Comparison of ENCODE assay signal across 8 cellular contexts in the genomic region with DNA sequence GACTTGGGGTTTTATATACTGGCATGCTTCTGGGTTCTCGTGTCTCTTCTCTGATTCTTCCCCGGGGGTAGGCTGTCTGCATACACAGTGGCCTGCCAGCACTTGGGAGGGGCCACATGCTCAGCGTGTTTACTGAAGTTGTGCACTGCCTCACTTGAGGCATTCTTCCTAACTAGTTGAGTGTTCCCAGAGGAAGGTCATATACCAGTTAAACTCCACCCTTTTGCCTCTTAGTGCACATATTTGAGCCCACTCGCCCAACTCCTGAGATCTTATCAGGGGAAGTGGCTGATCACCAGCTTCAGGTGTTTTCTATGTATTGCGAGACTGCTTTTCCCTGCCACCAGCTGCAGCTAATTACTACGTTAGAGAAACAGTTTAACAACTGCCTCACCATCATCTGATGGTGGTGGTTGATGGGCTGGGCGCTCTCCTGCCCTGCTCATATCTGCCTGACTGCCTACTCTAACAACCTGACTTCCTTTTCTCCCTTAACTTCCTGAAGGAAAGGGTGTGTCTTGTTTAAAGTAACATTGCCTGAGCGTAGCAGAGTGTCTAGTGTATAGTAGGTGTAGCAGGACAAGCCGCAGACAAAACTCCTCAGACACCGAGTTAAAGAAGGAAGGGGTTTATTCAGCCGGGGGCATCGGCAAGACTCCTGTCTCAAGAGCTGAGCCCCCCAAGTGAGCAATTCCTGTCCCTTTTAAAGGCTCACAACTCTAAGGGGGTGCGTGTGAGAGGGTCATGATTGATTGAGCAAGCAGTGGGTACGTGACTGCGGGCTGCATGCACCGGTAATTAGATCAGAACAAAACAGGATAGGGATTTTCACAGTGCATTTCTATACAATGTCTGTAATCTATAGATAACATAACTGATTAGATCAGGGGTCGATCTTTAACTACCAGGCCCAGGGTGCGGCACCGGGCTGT.
A peak's percentile ranks its signal among the peaks of the same experiment; 100 is the strongest.
DNase-seq lines count a peak whose midpoint lies in the region; ATAC-seq, FAIRE-seq and TF ChIP-seq lines count a peak whose summit lies in the region.

No MANE protein-coding gene starts in this region.

- H3K79me2 ChIP-seq in Loucy (ENCODE audit: insufficient read depth, low read length) = no peaks in the 10 kb centered on the region
- H3K79me2 ChIP-seq in PC-3 (ENCODE audit: low read length) = no peaks in the 10 kb centered on the region

- POLR2A ChIA-PET in PC-3 (lab: Charles Lee; ENCODE audit: unreplicated experiment) = no interaction called here

- H3K4me3 ChIP-seq in Loucy (ENCODE audit: low read length, poor library complexity, severe bottlenecking) (peak overlapping the region; percentile 72), PC-3 (ENCODE audit: low read length) (no peak overlapping the region)

- H3K27me3 Mint-ChIP-seq in Calu3 (ENCODE audit: unreplicated experiment) (no peaks in the 10 kb centered on the region), natural killer cell (ENCODE audit: low read depth in 2 of 2) (peaks cover 10 to 22% of the 10 kb centered on the region in 2 donors)
- peaks cover 3% of the 10 kb centered on the region for H3K27me3 Mint-ChIP-seq in activated naive CD4-positive, alpha-beta T cell treated with anti-CD3 and anti-CD28 coated beads, Interleukin-2, amount 10 ng/mL, durations not matched to agents 7 days and 5 days

- peak overlapping the region; percentile 92 for H3K27ac Mint-ChIP-seq in Calu3 (ENCODE audit: unreplicated experiment)
- peak overlapping the region; percentile 79 for H3K27ac Mint-ChIP-seq in activated naive CD4-positive, alpha-beta T cell treated with anti-CD3 and anti-CD28 coated beads, Interleukin-2, amount 10 ng/mL, durations not matched to agents 7 days and 5 days
- peak overlapping the region in 1 of 2 donors; percentile 13 for H3K27ac Mint-ChIP-seq in natural killer cell

- no peaks in the 10 kb centered on the region for H3K9me2 ChIP-seq in Loucy (replicated peaks; ENCODE audit: low read depth, low read length)
- no peaks in the 10 kb centered on the region for H3K9me2 ChIP-seq in PC-3 (replicated peaks; ENCODE audit: low read length)

- BruUV-seq in Calu3 (replicated peaks; lab: Mats Ljungman, UMichigan) (no TSS peak), PC-3 (replicated peaks; lab: Mats Ljungman, UMichigan) (no TSS peak)

- H3K4me1 Mint-ChIP-seq in Calu3 (ENCODE audit: low read depth, unreplicated experiment) (peaks cover 70% of the 10 kb centered on the region), natural killer cell (peaks cover 18 to 21% of the 10 kb centered on the region in 2 donors)
- peaks cover 32% of the 10 kb centered on the region for H3K4me1 Mint-ChIP-seq in activated naive CD4-positive, alpha-beta T cell treated with anti-CD3 and anti-CD28 coated beads, Interleukin-2, amount 10 ng/mL, durations not matched to agents 7 days and 5 days

- peak; percentile 51 for DNase-seq in Calu3
- peak; percentile 37 for DNase-seq in activated naive CD4-positive, alpha-beta T cell treated with anti-CD3 and anti-CD28 coated beads, Interleukin-2, amount 10 ng/mL, durations not matched to agents 7 days and 5 days
- DNase-seq in natural killer cell = no peak
- no peak for DNase-seq in PC-3
- no peak for DNase-seq in NCI-H1092 (lab: John Stamatoyannopoulos, UW)
- DNase-seq in GM12892 (ENCODE audit: insufficient read length) = no peak

- CTCF ChIA-PET in Calu3 (lab: Charles Lee) (interaction anchor here (0.9 to 2.4 kb wide), 3 partner anchors 32 to 76 kb away, joined by 3 to 13 read pairs (median 3); a partner anchor contains a TSS), PC-3 (lab: Charles Lee) (no interaction called here)
- CTCF ChIA-PET in activated naive CD4-positive, alpha-beta T cell treated with anti-CD3 and anti-CD28 coated beads, Interleukin-2, amount 10 ng/mL, durations not matched to agents 7 days and 5 days (lab: Charles Lee) = interaction anchor here (0.7 to 4.8 kb wide), 12 partner anchors 12 to 250 kb away, joined by 3 to 25 read pairs (median 5); no protein-coding TSS in a partner anchor

- no peak for TF ChIP-seq POLR2A in GM12892 (IDR thresholded peaks at IDR 0.05; ENCODE audit: low read depth, low read length)

- H3K4me1 ChIP-seq in Loucy (ENCODE audit: insufficient read depth, low read length, poor library complexity, severe bottlenecking) = peaks cover 27% of the 10 kb centered on the region
- 0 out of 2 replicates have a peak, but pooled peaks cover 2% of the 10 kb centered on the region for H3K4me1 ChIP-seq in PC-3 (ENCODE audit: insufficient read depth, low read length)

- ATAC-seq in natural killer cell = no peak
- ATAC-seq in PC-3 = no peak
- ATAC-seq in GM21576 (IDR thresholded peaks at IDR 0.05; ENCODE audit: unreplicated experiment) = no peak

- H3F3A ChIP-seq in Loucy (ENCODE audit: low read depth) = peaks cover 3% of the 10 kb centered on the region; the same call in 1 of the 2 replicates
- no peaks in the 10 kb centered on the region for H3F3A ChIP-seq in PC-3 (ENCODE audit: low read length, unreplicated experiment)

- TF ChIP-seq CTCF in Calu3 (IDR thresholded peaks at IDR 0.05; ENCODE audit: unreplicated experiment) (no peak), Loucy (conservative IDR thresholded peaks at IDR 0.05; ENCODE audit: low read length) (no peak), natural killer cell (IDR thresholded peaks at IDR 0.05) (no peak), PC-3 (conservative IDR thresholded peaks at IDR 0.05; ENCODE audit: low read depth, low read length) (no peak)

- H3K27me3 ChIP-seq in Loucy (ENCODE audit: insufficient read depth, low read length, poor library complexity, severe bottlenecking) = no peaks in the 10 kb centered on the region
- no peaks in the 10 kb centered on the region for H3K27me3 ChIP-seq in PC-3 (ENCODE audit: low read length)

- H3K9ac ChIP-seq in Loucy (ENCODE audit: low read depth, low read length, poor library complexity, severe bottlenecking) (peak overlapping the region; percentile 71), PC-3 (ENCODE audit: low read length) (no peak overlapping the region)

- H3K4me2 ChIP-seq in Loucy (ENCODE audit: low read depth, low read length, poor library complexity, severe bottlenecking) = peak overlapping the region; percentile 79
- no peak overlapping the region for H3K4me2 ChIP-seq in PC-3 (ENCODE audit: low read length)

- H3K4me3 Mint-ChIP-seq in Calu3 (ENCODE audit: low read depth, unreplicated experiment) (peak overlapping the region; percentile 60), natural killer cell (peak overlapping the region; percentile 40)
- H3K4me3 Mint-ChIP-seq in activated naive CD4-positive, alpha-beta T cell treated with anti-CD3 and anti-CD28 coated beads, Interleukin-2, amount 10 ng/mL, durations not matched to agents 7 days and 5 days = peak overlapping the region; percentile 61

- no peaks in the 10 kb centered on the region for H4K20me1 ChIP-seq in Loucy (ENCODE audit: insufficient read depth, low read length, poor library complexity, severe bottlenecking)
- no peaks in the 10 kb centered on the region for H4K20me1 ChIP-seq in PC-3 (ENCODE audit: low read length)

- H2AFZ ChIP-seq in Loucy (ENCODE audit: low read length) = peak overlapping the region; percentile 68
- H2AFZ ChIP-seq in PC-3 (ENCODE audit: low read length) = no peak overlapping the region; the same call in 1 of the 2 replicates

- H3K36me3 ChIP-seq in Loucy (ENCODE audit: insufficient read depth, low read length) (no peaks in the 10 kb centered on the region), PC-3 (ENCODE audit: low read depth, low read length) (no peaks in the 10 kb centered on the region)

- no peak overlapping the region for H3K27ac ChIP-seq in PC-3 (ENCODE audit: low read length)

- FAIRE-seq in GM12892 (lab: Jason Lieb, UNC) = no peak

- H3K36me3 Mint-ChIP-seq in Calu3 (ENCODE audit: insufficient read depth, unreplicated experiment) = peaks cover 11% of the 10 kb centered on the region
- H3K36me3 Mint-ChIP-seq in activated naive CD4-positive, alpha-beta T cell treated with anti-CD3 and anti-CD28 coated beads, Interleukin-2, amount 10 ng/mL, durations not matched to agents 7 days and 5 days = no peaks in the 10 kb centered on the region
- no peaks in the 10 kb centered on the region for H3K36me3 Mint-ChIP-seq in natural killer cell

- H3K9me3 ChIP-seq in Loucy (ENCODE audit: insufficient read depth, low read depth, low read length) = no peaks in the 10 kb centered on the region
- no peaks in the 10 kb centered on the region for H3K9me3 ChIP-seq in PC-3 (ENCODE audit: low read length)

- intact Hi-C loops in Calu3 (cut with micrococcal nuclease; ENCODE audit: unreplicated experiment) (loop anchor here (1.0 to 2.0 kb wide), 6 partner anchors 30 to 103 kb away; no protein-coding TSS in a partner anchor), natural killer cell (cut with micrococcal nuclease) (loop anchor here (1.0 kb wide), 2 partner anchors 103 to 157 kb away; no protein-coding TSS in a partner anchor), PC-3 (cut with micrococcal nuclease) (loop anchor here (1.0 kb wide), 4 partner anchors 64 to 157 kb away; no protein-coding TSS in a partner anchor)

- H3K9me3 Mint-ChIP-seq in Calu3 (ENCODE audit: low read depth, unreplicated experiment) (no peaks in the 10 kb centered on the region), natural killer cell (no peaks in the 10 kb centered on the region)
- no peaks in the 10 kb centered on the region for H3K9me3 Mint-ChIP-seq in activated naive CD4-positive, alpha-beta T cell treated with anti-CD3 and anti-CD28 coated beads, Interleukin-2, amount 10 ng/mL, durations not matched to agents 7 days and 5 days

Comparison
In these comparisons a context has a peak if more than half of its experiments do, and no peak if none do; other contexts are left out.
1. DNase-seq: peak in Calu3 (single experiment) and activated naive CD4-positive, alpha-beta T cell treated with anti-CD3 and anti-CD28 coated beads, Interleukin-2, amount 10 ng/mL, durations not matched to agents 7 days and 5 days (single experiment); none in natural killer cell (single experiment), PC-3 (single experiment), NCI-H1092 (single experiment) and GM12892 (single experiment).
2. Peak in every context shown above with its lines, with median percentiles within 50 percentile points of each other: H3K4me3 Mint-ChIP-seq.